In the genomic region with DNA sequence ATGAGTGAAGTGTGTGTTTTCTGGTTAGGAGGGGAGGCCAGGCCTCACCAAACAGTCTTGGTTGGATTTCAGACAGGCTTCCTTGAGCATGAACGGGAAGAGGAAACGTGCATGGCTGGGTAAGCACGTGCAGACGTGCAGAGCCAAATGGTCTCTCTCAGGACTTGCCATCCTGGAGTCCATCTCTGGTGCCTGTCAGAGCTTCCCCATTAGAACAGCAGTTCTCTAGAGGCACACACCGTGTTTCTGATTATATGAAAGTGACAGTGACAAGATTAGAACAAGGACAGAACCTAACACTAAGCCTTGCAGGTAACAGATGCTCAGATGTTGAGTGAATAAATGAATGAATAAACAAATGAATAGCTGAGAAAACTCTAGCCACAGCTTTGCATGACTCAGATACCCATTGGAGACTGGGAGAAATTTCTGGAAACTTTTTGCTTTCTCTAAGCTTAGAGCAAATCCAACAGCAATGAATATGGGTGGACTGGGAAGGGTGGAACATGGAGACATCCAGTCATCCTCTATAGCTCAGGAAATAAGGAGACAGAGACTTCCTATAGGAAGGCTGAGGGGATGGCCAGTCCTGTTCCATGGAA, we compare ENCODE assay signal across 14 cellular contexts. TPM values are rescaled to one million over a fixed set of nuclear protein-coding genes. Genes with fewer than 3 reads are reported as not detected.
DNase-seq lines count a peak whose midpoint lies in the region; ATAC-seq and TF ChIP-seq lines count a peak whose summit lies in the region.
"Had no signal": no experiment of that assay in that cellular context is flagged by ENCODE, and none has a peak within 500 bp of the region (broad histone marks: within the 10 kb centered on the region; RNA-seq: fewer than 3 reads in every experiment).

No MANE protein-coding gene starts in this region.

- no peak overlapping the region for H3K4me3 ChIP-seq in GM23248
- H3K4me3 ChIP-seq in trophoblast cell (ENCODE audit: low read depth, low read length): no peak overlapping the region
- H3K4me3 ChIP-seq in WERI-Rb-1 (ENCODE audit: low read depth, low read length): no peak overlapping the region

- peaks cover 15% of the 10 kb centered on the region for H3K79me1 ChIP-seq in trophoblast cell (ENCODE audit: low read length)

- H3K9me2 ChIP-seq in GM23248 (ENCODE audit: insufficient read depth): no peaks in the 10 kb centered on the region

- 35 to 37% methylated on average over 5 of the region's 5 CpGs for WGBS in GM23248 (ENCODE audit: low coverage in 1 of 2, low lambda C conversion rate in 2 of 2, missing lambda C conversion rate in 2 of 2), 2 experiments
- WGBS in trophoblast cell (ENCODE audit: extremely low coverage, insufficient coverage, insufficient read length): no CpG with 5 or more reads among the region's 5 CpGs

- no peak for ATAC-seq in HG02763 (IDR thresholded peaks at IDR 0.05; ENCODE audit: unreplicated experiment)
- ATAC-seq: naive thymus-derived CD8-positive, alpha-beta T cell had no signal

- H3K4me2 ChIP-seq in GM23248 (ENCODE audit: unreplicated experiment): peak overlapping the region; percentile 60
- no peak overlapping the region for H3K4me2 ChIP-seq in trophoblast cell (ENCODE audit: low read length)

- in situ Hi-C loops in GM23248 (cut with MboI): no loop called here

- H3K9me3 ChIP-seq in GM23248 (ENCODE audit: low read depth) (no peaks in the 10 kb centered on the region), trophoblast cell (ENCODE audit: insufficient read depth, low read depth, low read length) (no peaks in the 10 kb centered on the region), WERI-Rb-1 (ENCODE audit: severe bottlenecking) (no peaks in the 10 kb centered on the region)

- H3K23ac ChIP-seq in trophoblast cell (ENCODE audit: low read length): no peak overlapping the region

- no peak overlapping the region for H2BK5ac ChIP-seq in trophoblast cell (ENCODE audit: low read depth, low read length, poor library complexity)

- H3K9ac ChIP-seq in GM23248 (peak overlapping the region; percentile 45), trophoblast cell (ENCODE audit: low read length) (no peak overlapping the region)

- H4K12ac ChIP-seq in trophoblast cell (ENCODE audit: low read depth, low read length): no peak overlapping the region

- no peak for TF ChIP-seq CTCF in WERI-Rb-1 (IDR thresholded peaks at IDR 0.05; ENCODE audit: low read depth, low read length)

- peak overlapping the region; percentile 73 for H2BK12ac ChIP-seq in trophoblast cell (ENCODE audit: low read length)

- no peak overlapping the region for H3K18ac ChIP-seq in trophoblast cell (ENCODE audit: low read length)

- H2AK5ac ChIP-seq in trophoblast cell (ENCODE audit: low read length): no peak overlapping the region

- H3K27ac ChIP-seq in GM23248 (peak overlapping the region; percentile 61), caudate nucleus (ENCODE audit: low read depth, low read length) (peak overlapping the region; percentile 16), trophoblast cell (ENCODE audit: low read depth, low read length) (peak overlapping the region; percentile 26), WERI-Rb-1 (no peak overlapping the region)

- peaks cover 23% of the 10 kb centered on the region for H3K4me1 ChIP-seq in GM23248 (ENCODE audit: insufficient read depth)
- peaks cover 6 to 19% of the 10 kb centered on the region in 2 experiments for H3K4me1 ChIP-seq in trophoblast cell (ENCODE audit: control insufficient read depth in 1 of 2, insufficient read depth in 2 of 2, low read length in 2 of 2)

- H3K27me3 ChIP-seq in GM23248 (replicated peaks; ENCODE audit: insufficient read depth) (no peaks in the 10 kb centered on the region), trophoblast cell (ENCODE audit: insufficient read depth, low read length) (no peaks in the 10 kb centered on the region), WERI-Rb-1 (ENCODE audit: insufficient read depth, low read depth, severe bottlenecking) (no peaks in the 10 kb centered on the region)

- H4K91ac ChIP-seq in trophoblast cell (ENCODE audit: low read depth, low read length): no peak overlapping the region

- H2AFZ ChIP-seq in GM23248 (peak overlapping the region; percentile 92), trophoblast cell (ENCODE audit: insufficient read depth, low read length, poor library complexity) (no peak overlapping the region)

- H4K20me1 ChIP-seq in GM23248 (ENCODE audit: insufficient read depth): no peaks in the 10 kb centered on the region

- peaks cover 10% of the 10 kb centered on the region for H3F3A ChIP-seq in GM23248 (ENCODE audit: insufficient read depth)

- H2BK120ac ChIP-seq in trophoblast cell (ENCODE audit: insufficient read depth, low read length, poor library complexity): peak overlapping the region; percentile 63

- peak; percentile 34 for DNase-seq in EH (ENCODE audit: low read depth)
- peak; percentile 47 for DNase-seq in GM23248
- no peak for DNase-seq in caudate nucleus (lab: John Stamatoyannopoulos, UW)
- DNase-seq in trophoblast cell: no peak
- no peak for DNase-seq in erythroblast (lab: John Stamatoyannopoulos, UW)
- no peak for DNase-seq in WERI-Rb-1
- no peak for DNase-seq in AG08395 (ENCODE audit: low spot score)
- DNase-seq: activated CD4-positive, alpha-beta T cell treated with anti-CD3 and anti-CD28 coated beads, Interleukin-2, amount 50 U/mL, for 48 hours; activated naive CD4-positive, alpha-beta T cell treated with anti-CD3 and anti-CD28 coated beads, Interleukin-2, amount 50 U/mL, for 16 hours; naive thymus-derived CD8-positive, alpha-beta T cell; NCI-H69; stimulated activated CD4-positive, alpha-beta T cell treated with anti-CD3 and anti-CD28 coated beads, Interleukin-1b, Interleukin-23, amount 100 ng/mL, for 48 hours; substantia nigra had no signal

- no peak overlapping the region for H3K14ac ChIP-seq in trophoblast cell (ENCODE audit: low read length)

- no peak overlapping the region for H4K8ac ChIP-seq in trophoblast cell (ENCODE audit: low read depth, low read length)

- H3K36me3 ChIP-seq in GM23248 (ENCODE audit: low read depth) (no peaks in the 10 kb centered on the region), trophoblast cell (ENCODE audit: control insufficient read depth in 1 of 2, insufficient read depth in 2 of 2, low read length in 2 of 2) (no peaks in the 10 kb centered on the region), WERI-Rb-1 (no peaks in the 10 kb centered on the region)

- H3K4ac ChIP-seq in trophoblast cell (ENCODE audit: low read depth, low read length): no peak overlapping the region

- no peaks in the 10 kb centered on the region for H3K79me2 ChIP-seq in GM23248 (ENCODE audit: insufficient read depth)
- H3K79me2 ChIP-seq in trophoblast cell (ENCODE audit: control insufficient read depth, insufficient read depth, low read length, poor library complexity): no peaks in the 10 kb centered on the region

- TF ChIP-seq POLR2A in erythroblast (IDR thresholded peaks at IDR 0.05; ENCODE audit: low read length): no peak

RNA-seq across cellular contexts. Expression of a gene that starts 11.8 kb away (rescaled TPM):
- 674 and 698 TPM in 2 replicates for total RNA-seq in GM23248 (2014; rRNA removed; shearing (Covaris generic))
- 1,687 and 1,703 TPM in 2 replicates for polyA plus RNA-seq in GM23248 (2016; fragmentation: Nextera tagmentation; extraction: Ambion mirVana)
- polyA plus RNA-seq in trophoblast cell (2013): 510 and 518 TPM in 2 replicates
- total RNA-seq: naive thymus-derived CD8-positive, alpha-beta T cell had no signal
- polyA plus RNA-seq: naive thymus-derived CD8-positive, alpha-beta T cell had no signal

Comparison
In these comparisons a context has a peak if more than half of its experiments do, and no peak if none do; other contexts are left out.
1. DNase-seq: peak in EH (single experiment) and GM23248 (single experiment); none in caudate nucleus (0 of 61), trophoblast cell (0 of 2), erythroblast (0 of 2), WERI-Rb-1 (single experiment) and AG08395 (single experiment).